Comparison of ENCODE assay signal across 8 cellular contexts in genomic region chr6:26556263-26557070, GRCh38. TPM values are rescaled to one million over a fixed set of nuclear protein-coding genes. Genes with fewer than 3 reads are reported as not detected.
A peak's percentile ranks its signal among the peaks of the same experiment; 100 is the strongest.
DNase-seq lines count a peak whose midpoint lies in the region; ATAC-seq and TF ChIP-seq lines count a peak whose summit lies in the region.

No MANE protein-coding gene starts in this region.

- H3K4me1 Mint-ChIP-seq in T-cell, result peaks cover 6 to 11% (median 11%) of the 10 kb centered on the region in 3 donors

- H3K9me3 ChIP-seq in trophoblast cell (ENCODE audit: insufficient read depth, low read depth, low read length) (peaks cover 2% of the 10 kb centered on the region), WERI-Rb-1 (ENCODE audit: severe bottlenecking) (no peaks in the 10 kb centered on the region)

- no peak overlapping the region for H4K91ac ChIP-seq in trophoblast cell (ENCODE audit: low read depth, low read length)

- peak overlapping the region; percentile 26 for H2AFZ ChIP-seq in trophoblast cell (ENCODE audit: insufficient read depth, low read length, poor library complexity)

- no peak overlapping the region for H3K9ac ChIP-seq in trophoblast cell (ENCODE audit: low read length)

- no peak for TF ChIP-seq POLR2A in erythroblast (IDR thresholded peaks at IDR 0.05; ENCODE audit: low read length)

- H2AK5ac ChIP-seq in trophoblast cell (ENCODE audit: low read length), result no peak overlapping the region

- H3K4me2 ChIP-seq in trophoblast cell (ENCODE audit: low read length), result peak overlapping the region; percentile 61

- no peaks in the 10 kb centered on the region for H3K4me1 ChIP-seq in trophoblast cell (ENCODE audit: control insufficient read depth in 1 of 2, insufficient read depth in 2 of 2, low read length in 2 of 2)

- H3K14ac ChIP-seq in trophoblast cell (ENCODE audit: low read length), result no peak overlapping the region

- peak overlapping the region; percentile 35 for H3K4me3 ChIP-seq in trophoblast cell (ENCODE audit: low read depth, low read length)
- H3K4me3 ChIP-seq in WERI-Rb-1 (ENCODE audit: low read depth, low read length), result no peak overlapping the region

- no CpG with 5 or more reads among the region's 16 CpGs for WGBS in trophoblast cell (ENCODE audit: extremely low coverage, insufficient coverage, insufficient read length)

- DNase-seq in Daoy (ENCODE audit: low read depth) (peak; percentile 95), LHCN-M2 (ENCODE audit: low read depth) (peak; percentile 93), T-cell (peak in 9 of 34 experiments; percentile 19 to 40 (median 24)), erythroblast (lab: John Stamatoyannopoulos, UW) (peak; percentile 81 to 85), trophoblast cell (peak; percentile 52 to 86), WERI-Rb-1 (no peak), activated gamma-delta T cell (lab: John Stamatoyannopoulos, UW) (no peak)

- no peak overlapping the region for H3K4me3 Mint-ChIP-seq in T-cell

- H3K27ac ChIP-seq in trophoblast cell (ENCODE audit: low read depth, low read length) (no peak overlapping the region), WERI-Rb-1 (no peak overlapping the region)

- H3K27me3 ChIP-seq in trophoblast cell (ENCODE audit: insufficient read depth, low read length), result no peaks in the 10 kb centered on the region
- H3K27me3 ChIP-seq in WERI-Rb-1 (ENCODE audit: insufficient read depth, low read depth, severe bottlenecking), result no peaks in the 10 kb centered on the region

- no peak overlapping the region for H3K18ac ChIP-seq in trophoblast cell (ENCODE audit: low read length)

- CTCF ChIA-PET in T-cell (lab: Charles Lee), result interaction anchor here in 1 of 2 donors (0.7 to 1.8 kb wide), 5 partner anchors 11 to 389 kb away, joined by 3 to 10 read pairs (median 3); no protein-coding TSS in a partner anchor

- H3K36me3 ChIP-seq in trophoblast cell (ENCODE audit: control insufficient read depth in 1 of 2, insufficient read depth in 2 of 2, low read length in 2 of 2) (no peaks in the 10 kb centered on the region), WERI-Rb-1 (no peaks in the 10 kb centered on the region)

- H4K12ac ChIP-seq in trophoblast cell (ENCODE audit: low read depth, low read length), result no peak overlapping the region

- ATAC-seq in T-cell (replicated peaks in 1 of 4), result no peak
- ATAC-seq in GM21723 (IDR thresholded peaks at IDR 0.05; ENCODE audit: unreplicated experiment), result no peak

- POLR2A ChIA-PET in T-cell (lab: Charles Lee), result interaction anchor here in 1 of 2 donors (0.5 to 0.6 kb wide), 2 partner anchors 15 to 459 kb away, joined by 3 to 5 read pairs; no protein-coding TSS in a partner anchor

- H3K27me3 Mint-ChIP-seq in T-cell, result peaks cover 0 to 1% of the 10 kb centered on the region in 2 donors

- H2BK12ac ChIP-seq in trophoblast cell (ENCODE audit: low read length), result no peak overlapping the region

- no peaks in the 10 kb centered on the region for H3K9me3 Mint-ChIP-seq in T-cell

- no peak overlapping the region for H2BK120ac ChIP-seq in trophoblast cell (ENCODE audit: insufficient read depth, low read length, poor library complexity)

- no peak overlapping the region for H2BK5ac ChIP-seq in trophoblast cell (ENCODE audit: low read depth, low read length, poor library complexity)

- no peak overlapping the region for H3K23ac ChIP-seq in trophoblast cell (ENCODE audit: low read length)

- peak overlapping the region; percentile 36 to 62 for H3K27ac Mint-ChIP-seq in T-cell

- H4K8ac ChIP-seq in trophoblast cell (ENCODE audit: low read depth, low read length), result no peak overlapping the region

- no peaks in the 10 kb centered on the region for H3K36me3 Mint-ChIP-seq in T-cell

- H3K4ac ChIP-seq in trophoblast cell (ENCODE audit: low read depth, low read length), result no peak overlapping the region

- TF ChIP-seq CTCF in WERI-Rb-1 (IDR thresholded peaks at IDR 0.05; ENCODE audit: low read depth, low read length), result no peak

- H3K79me1 ChIP-seq in trophoblast cell (ENCODE audit: low read length), result peaks cover 1% of the 10 kb centered on the region

- no peaks in the 10 kb centered on the region for H3K79me2 ChIP-seq in trophoblast cell (ENCODE audit: control insufficient read depth, insufficient read depth, low read length, poor library complexity)

RNA-seq across cellular contexts. Expression of gene HMGN4, which starts 18.3 kb away (rescaled TPM):
- 121 and 140 TPM in 2 replicates for total RNA-seq in Daoy (2014; rRNA removed; shearing (Covaris generic))
- total RNA-seq in LHCN-M2 (2014; rRNA removed) (72.8 and 96.6 TPM in 2 replicates), T-cell (10 to 100 TPM; 49.2 to 92.5 (median 62.7) TPM)
- polyA plus RNA-seq in LHCN-M2 (2012), result 31.7 TPM
- 24.2 and 24.8 TPM in 2 replicates for polyA plus RNA-seq in trophoblast cell (2013)

RNA-seq across cellular contexts. Expression of gene ABT1, which starts 40.3 kb away (rescaled TPM):
- 22.4 and 25.9 TPM in 2 replicates for total RNA-seq in Daoy (2014; rRNA removed; shearing (Covaris generic))
- total RNA-seq in LHCN-M2 (2014; rRNA removed) (16.7 and 20.6 TPM in 2 replicates), T-cell (10 to 100 TPM; 27.6 to 36.4 (median 35.6) TPM)
- polyA plus RNA-seq in LHCN-M2 (2012), result 12.2 TPM
- polyA plus RNA-seq in trophoblast cell (2013), result 18.2 and 18.3 TPM in 2 replicates

RNA-seq across cellular contexts. Expression of gene BTN1A1, which starts 56.4 kb away (rescaled TPM):
- not detected in 2 replicates for total RNA-seq in Daoy (2014; rRNA removed; shearing (Covaris generic))
- total RNA-seq in LHCN-M2 (2014; rRNA removed), result not detected in 2 replicates
- not detected for polyA plus RNA-seq in LHCN-M2 (2012)
- not detected for total RNA-seq in T-cell
- polyA plus RNA-seq in trophoblast cell (2013), result 0.01 TPM in 1 of 2 replicates, not detected in the other

Comparison
In these comparisons a context has a peak if more than half of its experiments do, and no peak if none do; other contexts are left out.
1. DNase-seq: peak in Daoy (single experiment), LHCN-M2 (single experiment), erythroblast (2 of 2) and trophoblast cell (2 of 2); none in WERI-Rb-1 (single experiment) and activated gamma-delta T cell (single experiment).